Comparison of ENCODE assay signal across 9 cellular contexts in the genomic region with DNA sequence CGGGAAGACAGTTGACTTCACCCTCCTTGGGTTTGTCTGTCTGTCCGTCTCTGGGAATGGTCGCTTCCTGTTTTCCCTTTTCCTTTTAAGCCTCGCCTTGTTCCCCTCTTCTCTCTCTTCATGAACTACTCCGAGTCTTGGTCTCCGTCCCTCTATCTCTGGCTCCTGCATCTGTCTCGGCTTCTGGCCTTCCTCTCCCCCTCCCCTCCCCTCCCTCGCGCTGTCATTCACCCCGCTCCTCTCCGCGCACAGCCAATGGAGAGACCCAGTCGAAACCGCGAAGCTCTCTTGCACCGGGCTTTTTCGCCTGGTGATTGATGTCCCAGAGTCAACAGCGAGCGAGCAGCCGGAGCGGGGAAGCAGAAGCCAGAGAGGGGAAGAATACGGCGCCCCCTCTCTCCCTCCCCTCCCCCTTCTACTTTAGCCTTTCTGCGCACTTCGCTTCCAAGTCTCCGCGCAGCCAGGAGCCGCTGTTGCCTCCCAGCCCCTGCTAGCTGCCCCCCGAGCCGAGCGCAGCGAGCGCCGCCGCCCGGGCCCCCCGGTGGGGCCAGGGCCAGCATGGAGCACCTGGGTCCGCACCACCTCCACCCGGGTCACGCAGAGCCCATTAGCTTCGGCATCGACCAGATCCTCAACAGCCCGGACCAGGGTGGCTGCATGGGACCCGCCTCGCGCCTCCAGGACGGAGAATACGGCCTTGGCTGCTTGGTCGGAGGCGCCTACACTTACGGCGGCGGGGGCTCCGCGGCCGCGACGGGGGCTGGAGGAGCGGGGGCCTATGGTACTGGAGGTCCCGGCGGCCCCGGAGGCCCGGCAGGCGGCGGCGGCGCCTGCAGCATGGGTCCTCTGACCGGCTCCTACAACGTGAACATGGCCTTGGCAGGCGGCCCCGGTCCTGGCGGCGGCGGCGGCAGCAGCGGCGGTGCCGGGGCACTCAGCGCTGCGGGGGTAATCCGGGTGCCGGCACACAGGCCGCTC. TPM values are rescaled to one million over a fixed set of nuclear protein-coding genes. Genes with fewer than 3 reads are reported as not detected.
A peak's percentile ranks its signal among the peaks of the same experiment; 100 is the strongest.
DNase-seq lines count a peak whose midpoint lies in the region; ATAC-seq lines count a peak whose summit lies in the region.
"Had no signal": no experiment of that assay in that cellular context is flagged by ENCODE, and none has a peak within 500 bp of the region (broad histone marks: within the 10 kb centered on the region; RNA-seq: fewer than 3 reads in every experiment).

Gene TLX1, plus strand, starts transcription at position 317 of the 978 bp plus-strand sequence. Its CDS starts 242 bp downstream, at position 559.

- H3K4me1 ChIP-seq in iPS-15b (ENCODE audit: control insufficient read depth, insufficient read depth, low read length) (peaks cover 2% of the 10 kb centered on the region), subcutaneous abdominal adipose tissue (ENCODE audit: control insufficient read depth in 5 of 5, insufficient read depth in 5 of 5, low read length in 5 of 5) (peaks cover 0 to 44% (median 34%) of the 10 kb centered on the region in 5 donors)

- H3K27ac Mint-ChIP-seq in activated CD4-positive, alpha-beta T cell treated with anti-CD3 and anti-CD28 coated beads, Interleukin-2, amount 10 ng/mL, durations not matched to agents 7 days and 5 days = no peak within 1 kb of the TSS
- H3K27ac Mint-ChIP-seq: natural killer cell had no signal

- H3K27me3 Mint-ChIP-seq in activated CD4-positive, alpha-beta T cell treated with anti-CD3 and anti-CD28 coated beads, Interleukin-2, amount 10 ng/mL, durations not matched to agents 7 days and 5 days = peaks cover 86% of the 10 kb centered on the region

- peaks cover 11% of the 10 kb centered on the region for H3K4me1 Mint-ChIP-seq in activated CD4-positive, alpha-beta T cell treated with anti-CD3 and anti-CD28 coated beads, Interleukin-2, amount 10 ng/mL, durations not matched to agents 7 days and 5 days

- H3K27ac ChIP-seq in subcutaneous abdominal adipose tissue (ENCODE audit: low read depth, low read length) = no peak within 1 kb of the TSS

- peak within 1 kb of the TSS; percentile 27 for H3K4me3 ChIP-seq in iPS-15b (ENCODE audit: low read depth, low read length)
- H3K4me3 ChIP-seq in subcutaneous abdominal adipose tissue (ENCODE audit: low read depth in 1 of 5, low read length in 5 of 5) = peak within 1 kb of the TSS in 3 of 5 donors; percentile 19 to 47 (median 44)

- POLR2A ChIA-PET in activated CD4-positive, alpha-beta T cell treated with anti-CD3 and anti-CD28 coated beads, Interleukin-2, amount 10 ng/mL, durations not matched to agents 7 days and 5 days (lab: Charles Lee) = no interaction called here

- H3K9ac ChIP-seq in iPS-15b (ENCODE audit: low read depth, low read length) = no peak within 1 kb of the TSS
- H3K9ac ChIP-seq in subcutaneous abdominal adipose tissue (ENCODE audit: low read length in 5 of 5) = no peak within 1 kb of the TSS

- H3K4me3 Mint-ChIP-seq in activated CD4-positive, alpha-beta T cell treated with anti-CD3 and anti-CD28 coated beads, Interleukin-2, amount 10 ng/mL, durations not matched to agents 7 days and 5 days = peak within 1 kb of the TSS; percentile 32
- H3K4me3 Mint-ChIP-seq: natural killer cell had no signal

- CTCF ChIA-PET in activated CD4-positive, alpha-beta T cell treated with anti-CD3 and anti-CD28 coated beads, Interleukin-2, amount 10 ng/mL, durations not matched to agents 7 days and 5 days (lab: Charles Lee) = interaction anchor here (0.9 to 1.9 kb wide), 3 partner anchors 11 to 83 kb away, joined by 3 to 7 read pairs (median 5); no protein-coding TSS in a partner anchor

- no peaks in the 10 kb centered on the region for H3K36me3 Mint-ChIP-seq in activated CD4-positive, alpha-beta T cell treated with anti-CD3 and anti-CD28 coated beads, Interleukin-2, amount 10 ng/mL, durations not matched to agents 7 days and 5 days (ENCODE audit: low read depth)
- H3K36me3 Mint-ChIP-seq: natural killer cell had no signal

- ATAC-seq in HG02884 (IDR thresholded peaks at IDR 0.05; ENCODE audit: unreplicated experiment) = no peak

- H3K36me3 ChIP-seq in iPS-15b (ENCODE audit: control insufficient read depth, insufficient read depth, low read length) = no peaks in the 10 kb centered on the region
- no peaks in the 10 kb centered on the region for H3K36me3 ChIP-seq in subcutaneous abdominal adipose tissue (ENCODE audit: control insufficient read depth in 5 of 5, insufficient read depth in 5 of 5, low read length in 5 of 5)

- no peaks in the 10 kb centered on the region for H3K9me3 ChIP-seq in iPS-15b (ENCODE audit: control insufficient read depth, insufficient read depth, low read length)
- H3K9me3 ChIP-seq in subcutaneous abdominal adipose tissue (ENCODE audit: control insufficient read depth in 5 of 5, low read length in 5 of 5) = no peaks in the 10 kb centered on the region

- no peak for DNase-seq in activated CD4-positive, alpha-beta T cell treated with anti-CD3 and anti-CD28 coated beads, Interleukin-2, amount 10 ng/mL, durations not matched to agents 7 days and 5 days
- no peak for DNase-seq in activated CD4-positive, alpha-beta T cell treated with anti-CD3 and anti-CD28 coated beads for 4 hours
- peak; percentile 6 for DNase-seq in NCI-H748 treated with DMSO at 0.1 percent for 48 hours (lab: John Stamatoyannopoulos, UW)
- no peak for DNase-seq in activated gamma-delta T cell (lab: John Stamatoyannopoulos, UW)
- no peak for DNase-seq in stimulated activated CD4-positive, alpha-beta T cell treated with anti-CD3 and anti-CD28 coated beads, Interleukin-4, amount 100 ng/mL, for 4 hours
- DNase-seq: natural killer cell had no signal

- H3K27me3 ChIP-seq in iPS-15b (ENCODE audit: control insufficient read depth, insufficient read depth, low read length) (peaks cover 99% of the 10 kb centered on the region), subcutaneous abdominal adipose tissue (ENCODE audit: control insufficient read depth in 5 of 5, insufficient read depth in 4 of 5, low read length in 5 of 5) (peaks cover 63 to 92% (median 80%) of the 10 kb centered on the region in 5 donors)

- H3K9me3 Mint-ChIP-seq in activated CD4-positive, alpha-beta T cell treated with anti-CD3 and anti-CD28 coated beads, Interleukin-2, amount 10 ng/mL, durations not matched to agents 7 days and 5 days = no peaks in the 10 kb centered on the region
- H3K9me3 Mint-ChIP-seq: natural killer cell had no signal

RNA-seq across cellular contexts. Expression of gene TLX1, which starts in this region (rescaled TPM):
- total RNA-seq in activated CD4-positive, alpha-beta T cell treated with anti-CD3 and anti-CD28 coated beads, Interleukin-2, amount 10 ng/mL, durations not matched to agents 7 days and 5 days = not detected
- total RNA-seq: natural killer cell had no signal
